In genomic region chr3:121515862-121516261, GRCh38 we compare ENCODE assay signal across 2 cellular contexts.
TF ChIP-seq lines count a peak whose summit lies in the region.

No MANE protein-coding gene starts in this region.

TF ChIP-seq in HepG2, 621 proteins besides CTCF, POLR2A, EP300 and RAD21:
- TF ChIP-seq MAFG (CRISPR knock-in tag; IDR thresholded peaks at IDR 0.05) (no peak), IKZF4 (CRISPR knock-in tag; IDR thresholded peaks at IDR 0.05; ENCODE audit: borderline replicate concordance, low read depth, not compliant biosample characterization) (no peak), ZNF160 (CRISPR knock-in tag; IDR thresholded peaks at IDR 0.05) (peak; percentile 99), STAT6 (CRISPR knock-in tag; IDR thresholded peaks at IDR 0.05; ENCODE audit: borderline replicate concordance) (no peak), ZC3H13 (CRISPR knock-in tag; IDR thresholded peaks at IDR 0.05) (no peak), ZNF776 (CRISPR knock-in tag; IDR thresholded peaks at IDR 0.05) (no peak)
TF ChIP-seq in HepG2: peak in this region for 1.

TF ChIP-seq in GM12878, 131 proteins besides CTCF, POLR2A, EP300 and RAD21:
- TF ChIP-seq CEBPB (IDR thresholded peaks at IDR 0.05; ENCODE audit: borderline replicate concordance in 1 of 2, low read depth in 2 of 2, low read length in 2 of 2) (no peak), CBX5 (IDR thresholded peaks at IDR 0.05; ENCODE audit: low read depth) (peak; percentile 91; the same call in 1 of the 2 replicates), RB1 (IDR thresholded peaks at IDR 0.05; ENCODE audit: borderline replicate concordance) (no peak), ZNF622 (IDR thresholded peaks at IDR 0.05) (no peak), KAT2A (conservative IDR thresholded peaks at IDR 0.05; ENCODE audit: control insufficient read depth, low read depth, low read length) (no peak), JUND (IDR thresholded peaks at IDR 0.05; ENCODE audit: low read depth, low read length) (no peak), DPF2 (IDR thresholded peaks at IDR 0.05) (no peak), ETV6 (conservative IDR thresholded peaks at IDR 0.05 in 1 of 2, IDR thresholded peaks at IDR 0.05 in 1 of 2; ENCODE audit: borderline replicate concordance in 1 of 2, low read depth in 1 of 2) (no peak)
